9 cellular contexts compared by ENCODE assay signal in genomic region chr5:151740958-151741373, GRCh38. TPM values are rescaled to one million over a fixed set of nuclear protein-coding genes. Genes with fewer than 3 reads are reported as not detected.
DNase-seq lines count a peak whose midpoint lies in the region; TF ChIP-seq lines count a peak whose summit lies in the region.
"Had no signal": no experiment of that assay in that cellular context is flagged by ENCODE, and none has a peak within 500 bp of the region (broad histone marks: within the 10 kb centered on the region; RNA-seq: fewer than 3 reads in every experiment).

No MANE protein-coding gene starts in this region.

- TF ChIP-seq POLR2A in tibial nerve (IDR thresholded peaks at IDR 0.05), result no peak

- no peaks in the 10 kb centered on the region for H3K27me3 Mint-ChIP-seq in activated CD4-positive, alpha-beta T cell treated with anti-CD3 and anti-CD28 coated beads, Interleukin-2, amount 10 ng/mL, durations not matched to agents 7 days and 5 days
- H3K27me3 Mint-ChIP-seq in activated CD4-positive, alpha-beta T cell treated with anti-CD3 and anti-CD28 coated beads, Interleukin-2, amount 10 ng/mL, durations not matched to agents 24 days and 14 days, result no peaks in the 10 kb centered on the region

- peak overlapping the region; percentile 57 for H3K27ac Mint-ChIP-seq in activated CD4-positive, alpha-beta T cell treated with anti-CD3 and anti-CD28 coated beads, Interleukin-2, amount 10 ng/mL, durations not matched to agents 7 days and 5 days
- H3K27ac Mint-ChIP-seq in activated CD4-positive, alpha-beta T cell treated with anti-CD3 and anti-CD28 coated beads, Interleukin-2, amount 10 ng/mL, durations not matched to agents 24 days and 14 days, result no peak overlapping the region

- intact Hi-C loops in activated CD4-positive, alpha-beta T cell treated with anti-CD3 and anti-CD28 coated beads, Interleukin-2, amount 10 ng/mL, durations not matched to agents 24 days and 14 days (cut with micrococcal nuclease), result loop anchor here (1.0 to 10.0 kb wide), 3 partner anchors 17 to 296 kb away; partner anchors contain the start of genes ATOX1 and SLC36A1

- TF ChIP-seq EP300 in tibial nerve (IDR thresholded peaks at IDR 0.05), result no peak

- H3K36me3 ChIP-seq in tibial nerve, result peaks cover 0 to 22% (median 0%) of the 10 kb centered on the region in 3 donors

- no peaks in the 10 kb centered on the region for H3K9me3 ChIP-seq in tibial nerve

- H3K4me3 ChIP-seq in tibial nerve, result no peak overlapping the region

- peak overlapping the region; percentile 33 to 79 (median 68) for H3K27ac ChIP-seq in tibial nerve

- no peaks in the 10 kb centered on the region for H3K9me3 Mint-ChIP-seq in activated CD4-positive, alpha-beta T cell treated with anti-CD3 and anti-CD28 coated beads, Interleukin-2, amount 10 ng/mL, durations not matched to agents 7 days and 5 days
- no peaks in the 10 kb centered on the region for H3K9me3 Mint-ChIP-seq in activated CD4-positive, alpha-beta T cell treated with anti-CD3 and anti-CD28 coated beads, Interleukin-2, amount 10 ng/mL, durations not matched to agents 24 days and 14 days

- peaks cover 0 to 51% (median 14%) of the 10 kb centered on the region in 4 donors for H3K4me1 ChIP-seq in tibial nerve

- no peaks in the 10 kb centered on the region for H3K27me3 ChIP-seq in tibial nerve

- CTCF ChIA-PET in activated CD4-positive, alpha-beta T cell treated with anti-CD3 and anti-CD28 coated beads, Interleukin-2, amount 10 ng/mL, durations not matched to agents 7 days and 5 days (lab: Charles Lee), result interaction anchor here (0.9 to 1.9 kb wide), 7 partner anchors 11 to 83 kb away, joined by 3 to 9 read pairs (median 5); no protein-coding TSS in a partner anchor

- H3K4me3 Mint-ChIP-seq in activated CD4-positive, alpha-beta T cell treated with anti-CD3 and anti-CD28 coated beads, Interleukin-2, amount 10 ng/mL, durations not matched to agents 7 days and 5 days, result no peak overlapping the region
- H3K4me3 Mint-ChIP-seq in activated CD4-positive, alpha-beta T cell treated with anti-CD3 and anti-CD28 coated beads, Interleukin-2, amount 10 ng/mL, durations not matched to agents 24 days and 14 days, result no peak overlapping the region

- 33 to 34% methylated on average over 2 of the region's 2 CpGs for WGBS in tibial nerve, 2 donors

- H3K36me3 Mint-ChIP-seq in activated CD4-positive, alpha-beta T cell treated with anti-CD3 and anti-CD28 coated beads, Interleukin-2, amount 10 ng/mL, durations not matched to agents 7 days and 5 days (ENCODE audit: low read depth), result peaks cover 23% of the 10 kb centered on the region
- peaks cover 33% of the 10 kb centered on the region for H3K36me3 Mint-ChIP-seq in activated CD4-positive, alpha-beta T cell treated with anti-CD3 and anti-CD28 coated beads, Interleukin-2, amount 10 ng/mL, durations not matched to agents 24 days and 14 days (ENCODE audit: low read depth)

- peaks cover 37% of the 10 kb centered on the region for H3K4me1 Mint-ChIP-seq in activated CD4-positive, alpha-beta T cell treated with anti-CD3 and anti-CD28 coated beads, Interleukin-2, amount 10 ng/mL, durations not matched to agents 7 days and 5 days
- peaks cover 24% of the 10 kb centered on the region for H3K4me1 Mint-ChIP-seq in activated CD4-positive, alpha-beta T cell treated with anti-CD3 and anti-CD28 coated beads, Interleukin-2, amount 10 ng/mL, durations not matched to agents 24 days and 14 days

- DNase-seq in activated CD4-positive, alpha-beta T cell treated with anti-CD3 and anti-CD28 coated beads, Interleukin-2, amount 10 ng/mL, durations not matched to agents 7 days and 5 days, result no peak
- DNase-seq in activated CD4-positive, alpha-beta T cell treated with anti-CD3 and anti-CD28 coated beads, Interleukin-2, amount 10 ng/mL, durations not matched to agents 24 days and 14 days, result no peak
- DNase-seq in M059J (ENCODE audit: low read depth), result peak; percentile 77
- peak; percentile 82 for DNase-seq in fibroblast of peridontal ligament (ENCODE audit: extremely low read depth)
- DNase-seq in tibial nerve (ENCODE audit: low spot score in 2 of 2), result no peak
- no peak for DNase-seq in NCI-H446 (lab: John Stamatoyannopoulos, UW)
- no peak for DNase-seq in NCI-H2029 (lab: John Stamatoyannopoulos, UW)
- DNase-seq in HuH-7.5 (ENCODE audit: low spot score), result no peak
- DNase-seq: NCI-H748 treated with DMSO at 0.1 percent for 48 hours had no signal

- peak in 3 of 5 experiments; percentile 6 to 24 (median 12) for TF ChIP-seq CTCF in tibial nerve (IDR thresholded peaks at IDR 0.05)

- POLR2A ChIA-PET in activated CD4-positive, alpha-beta T cell treated with anti-CD3 and anti-CD28 coated beads, Interleukin-2, amount 10 ng/mL, durations not matched to agents 7 days and 5 days (lab: Charles Lee), result interaction anchor here (0.6 kb wide), 1 partner anchor 10 kb away, joined by 3 read pairs; no protein-coding TSS in a partner anchor

RNA-seq across cellular contexts. Expression of gene ATOX1, which starts 17.5 kb away (rescaled TPM):
- total RNA-seq in activated CD4-positive, alpha-beta T cell treated with anti-CD3 and anti-CD28 coated beads, Interleukin-2, amount 10 ng/mL, durations not matched to agents 7 days and 5 days, result 10 to 100 TPM; 46.9 to 48.1 TPM
- 75.6 and 78.4 TPM in 2 replicates for total RNA-seq in activated CD4-positive, alpha-beta T cell treated with anti-CD3 and anti-CD28 coated beads, Interleukin-2, amount 10 ng/mL, durations not matched to agents 24 days and 14 days
- 169 and 189 TPM in 2 replicates for total RNA-seq in M059J (2014; rRNA removed; shearing (Covaris generic))
- total RNA-seq in tibial nerve, result 100 to 1,000 TPM in 1 of 4 donors, 10 to 100 TPM in 3; 43.7 to 108 (median 98.5) TPM

RNA-seq across cellular contexts. Expression of gene G3BP1, which starts 30.8 kb away (rescaled TPM):
- total RNA-seq in activated CD4-positive, alpha-beta T cell treated with anti-CD3 and anti-CD28 coated beads, Interleukin-2, amount 10 ng/mL, durations not matched to agents 7 days and 5 days, result 100 to 1,000 TPM; 212 to 221 TPM
- total RNA-seq in activated CD4-positive, alpha-beta T cell treated with anti-CD3 and anti-CD28 coated beads, Interleukin-2, amount 10 ng/mL, durations not matched to agents 24 days and 14 days, result 362 and 367 TPM in 2 replicates
- 124 and 167 TPM in 2 replicates for total RNA-seq in M059J (2014; rRNA removed; shearing (Covaris generic))
- total RNA-seq in tibial nerve, result 10 to 100 TPM; 78.2 to 86.7 (median 84.3) TPM

RNA-seq across cellular contexts. Expression of gene SPARC, which starts 54.3 kb away (rescaled TPM):
- 1 to 10 TPM in 1 of 2 experiments, under 1 TPM in 1; 0.27 to 1.1 TPM for total RNA-seq in activated CD4-positive, alpha-beta T cell treated with anti-CD3 and anti-CD28 coated beads, Interleukin-2, amount 10 ng/mL, durations not matched to agents 7 days and 5 days
- not detected in 2 replicates for total RNA-seq in activated CD4-positive, alpha-beta T cell treated with anti-CD3 and anti-CD28 coated beads, Interleukin-2, amount 10 ng/mL, durations not matched to agents 24 days and 14 days
- total RNA-seq in M059J (2014; rRNA removed; shearing (Covaris generic)), result 2,332 and 4,342 TPM in 2 replicates
- 1,000 to 10,000 TPM in 3 of 4 donors, 100 to 1,000 TPM in 1; 918 to 2,129 (median 1,501) TPM for total RNA-seq in tibial nerve

Comparison
In these comparisons a context has a peak if more than half of its experiments do, and no peak if none do; other contexts are left out.
1. DNase-seq: peak in M059J (single experiment) and fibroblast of peridontal ligament (single experiment); none in activated CD4-positive, alpha-beta T cell treated with anti-CD3 and anti-CD28 coated beads, Interleukin-2, amount 10 ng/mL, durations not matched to agents 7 days and 5 days (single experiment), activated CD4-positive, alpha-beta T cell treated with anti-CD3 and anti-CD28 coated beads, Interleukin-2, amount 10 ng/mL, durations not matched to agents 24 days and 14 days (single experiment), tibial nerve (0 of 2), NCI-H446 (0 of 2), NCI-H2029 (single experiment) and HuH-7.5 (single experiment).
2. RNA of gene SPARC, which starts 54.3 kb away (total RNA-seq): 2,332 to 4,342 TPM in M059J and 918 to 2,129 TPM in tibial nerve; 0.27 to 1.1 TPM in activated CD4-positive, alpha-beta T cell treated with anti-CD3 and anti-CD28 coated beads, Interleukin-2, amount 10 ng/mL, durations not matched to agents 7 days and 5 days and not detected in activated CD4-positive, alpha-beta T cell treated with anti-CD3 and anti-CD28 coated beads, Interleukin-2, amount 10 ng/mL, durations not matched to agents 24 days and 14 days; every median in the first group is over 100 times any median in the second.